40 cellular contexts compared by ENCODE assay signal in the genomic region with DNA sequence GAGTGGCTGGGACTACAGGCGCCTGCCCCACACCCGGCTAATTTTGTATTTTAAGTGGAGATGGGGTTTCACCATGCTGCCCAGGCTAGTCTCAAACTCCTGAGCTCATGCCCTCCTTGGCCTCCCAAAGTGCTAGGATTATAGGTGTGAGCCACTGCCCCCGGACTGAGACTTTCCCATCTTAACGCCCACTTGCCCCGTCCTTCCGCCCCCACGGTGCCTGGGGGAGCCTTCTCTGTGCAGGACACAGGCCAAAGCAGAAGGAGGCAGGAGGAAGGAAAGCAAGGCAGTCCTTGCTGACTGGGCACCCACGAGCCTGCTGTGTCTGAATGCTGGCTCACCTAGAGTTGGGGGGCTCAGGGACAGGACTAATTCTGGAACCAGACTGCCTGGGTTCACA. TPM values are rescaled to one million over a fixed set of nuclear protein-coding genes. Genes with fewer than 3 reads are reported as not detected.
"Had no signal": no experiment of that assay in that cellular context is flagged by ENCODE, and none has a peak within 500 bp of the region (broad histone marks: within the 10 kb centered on the region; RNA-seq: fewer than 3 reads in every experiment).

No MANE protein-coding gene starts in this region.

- H3K27ac ChIP-seq: adrenal gland, ascending aorta, body of pancreas, brain microvascular endothelial cell, breast epithelium, cardiac muscle cell had no signal

- H3K9me3 ChIP-seq: adrenal gland, ascending aorta, body of pancreas, breast epithelium had no signal

- H3K4me3 ChIP-seq: adrenal gland, ascending aorta, body of pancreas, breast epithelium, cardiac muscle cell had no signal

- ATAC-seq: activated naive CD4-positive, alpha-beta T cell treated with anti-CD3 and anti-CD28 coated beads, Interleukin-2, amount 50 U/mL, for 72 hours; activated naive CD8-positive, alpha-beta T cell treated with anti-CD3 and anti-CD28 coated beads, Interleukin-2, amount 50 U/mL, for 24 hours; activated T-cell treated with anti-CD3 and anti-CD28 coated beads, Interleukin-2, amount 50 U/mL, for 4 hours; activated T-cell treated with anti-CD3 and anti-CD28 coated beads, Interleukin-2, amount 50 U/mL, for 72 hours; activated T-helper 17 cell treated with anti-CD3 and anti-CD28 coated beads, Interleukin-2, amount 50 U/mL, for 72 hours; body of pancreas had no signal

- H3K4me1 ChIP-seq: ascending aorta, breast epithelium had no signal

- DNase-seq: activated effector memory CD4-positive, alpha-beta T cell treated with anti-CD3 and anti-CD28 coated beads, Interleukin-2, amount 50 U/mL, for 16 hours; activated effector memory CD4-positive, alpha-beta T cell treated with Interleukin-2 at 50 U/mL for 16 hours; activated gamma-delta T cell; activated gamma-delta T cell treated with Interleukin-2 at 50 U/mL for 16 hours; activated naive CD4-positive, alpha-beta T cell; activated naive CD4-positive, alpha-beta T cell treated with anti-CD3 and anti-CD28 coated beads for 36 hours; activated naive CD4-positive, alpha-beta T cell treated with anti-CD3 and anti-CD28 coated beads, Interleukin-2, amount 10 ng/mL, durations not matched to agents 7 days and 5 days; activated naive CD4-positive, alpha-beta T cell treated with anti-CD3 and anti-CD28 coated beads, Interleukin-2, amount 50 U/mL, for 16 hours; activated naive CD4-positive, alpha-beta T cell treated with Interleukin-2 at 50 U/mL for 16 hours; activated naive CD8-positive, alpha-beta T cell treated with anti-CD3 and anti-CD28 coated beads for 36 hours; activated naive CD8-positive, alpha-beta T cell treated with anti-CD3 and anti-CD28 coated beads, Interleukin-2, amount 10 ng/mL, durations not matched to agents 7 days and 5 days; activated naive CD8-positive, alpha-beta T cell treated with anti-CD3 and anti-CD28 coated beads, Interleukin-2, amount 50 U/mL, for 24 hours; activated T-cell treated with anti-CD3 and anti-CD28 coated beads, Interleukin-2, amount 50 U/mL, for 1 hour; activated T-cell treated with anti-CD3 and anti-CD28 coated beads, Interleukin-2, amount 50 U/mL, for 24 hours; activated T-cell treated with anti-CD3 and anti-CD28 coated beads, Interleukin-2, amount 50 U/mL, for 4 hours; activated T-cell treated with anti-CD3 and anti-CD28 coated beads, Interleukin-2, amount 50 U/mL, for 48 hours; activated T-cell treated with anti-CD3 and anti-CD28 coated beads, Interleukin-2, amount 50 U/mL, for 72 hours; adrenal gland; amniotic stem cell; amygdala; anterior cingulate cortex; aorta; body of pancreas; brain microvascular endothelial cell; caudate nucleus; central memory CD4-positive, alpha-beta T cell; cerebellar nuclear complex had no signal

- H3K36me3 ChIP-seq: adrenal gland, ascending aorta, brain microvascular endothelial cell, breast epithelium, cardiac muscle cell had no signal

RNA-seq across cellular contexts. Expression of a gene that starts 17.6 kb away (rescaled TPM):
- total RNA-seq: activated naive CD4-positive, alpha-beta T cell treated with anti-CD3 and anti-CD28 coated beads for 36 hours; activated naive CD4-positive, alpha-beta T cell treated with anti-CD3 and anti-CD28 coated beads, Interleukin-2, amount 50 U/mL, for 72 hours; activated naive CD8-positive, alpha-beta T cell treated with anti-CD3 and anti-CD28 coated beads for 36 hours; activated naive CD8-positive, alpha-beta T cell treated with anti-CD3 and anti-CD28 coated beads, Interleukin-2, amount 10 ng/mL, durations not matched to agents 7 days and 5 days; activated T-cell treated with anti-CD3 and anti-CD28 coated beads, Interleukin-2, amount 50 U/mL, for 4 hours; activated T-cell treated with anti-CD3 and anti-CD28 coated beads, Interleukin-2, amount 50 U/mL, for 72 hours; activated T-helper 1 cell treated with anti-CD3 and anti-CD28 coated beads, Interleukin-12 subunit alpha, Interleukin-12 subunit beta, Interleukin-2, Interleukin-4 antibody, amounts not matched to agents 30 ng/mL and 10 ng/mL and 1 ng/mL, durations not matched to agents 14 hours and 24 hours and 36 hours; activated T-helper 17 cell treated with anti-CD3 and anti-CD28 coated beads, Interleukin-2, amount 50 U/mL, for 72 hours; activated T-helper 2 cell treated with anti-CD3 and anti-CD28 coated beads, Interferon-gamma antibody, Interleukin-2, Interleukin-4, amounts not matched to agents 10 μg/mL and 5 μg/mL and 100 μg/mL, durations not matched to agents 14 hours and 24 hours and 36 hours; adrenal gland; aorta; ascending aorta; astrocyte; body of pancreas; breast epithelium; bronchial epithelial cell; cardiac muscle cell; cardiac septum; cerebellum; chondrocyte had no signal
- polyA plus RNA-seq: adipose tissue, adrenal gland, aorta had no signal

RNA-seq across cellular contexts. Expression of a gene that starts 57.6 kb away (rescaled TPM):
- total RNA-seq: activated naive CD4-positive, alpha-beta T cell treated with anti-CD3 and anti-CD28 coated beads for 36 hours; activated naive CD4-positive, alpha-beta T cell treated with anti-CD3 and anti-CD28 coated beads, Interleukin-2, amount 50 U/mL, for 72 hours; activated naive CD8-positive, alpha-beta T cell treated with anti-CD3 and anti-CD28 coated beads for 36 hours; activated naive CD8-positive, alpha-beta T cell treated with anti-CD3 and anti-CD28 coated beads, Interleukin-2, amount 10 ng/mL, durations not matched to agents 7 days and 5 days; activated T-cell treated with anti-CD3 and anti-CD28 coated beads, Interleukin-2, amount 50 U/mL, for 72 hours; activated T-helper 1 cell treated with anti-CD3 and anti-CD28 coated beads, Interleukin-12 subunit alpha, Interleukin-12 subunit beta, Interleukin-2, Interleukin-4 antibody, amounts not matched to agents 30 ng/mL and 10 ng/mL and 1 ng/mL, durations not matched to agents 14 hours and 24 hours and 36 hours; activated T-helper 17 cell treated with anti-CD3 and anti-CD28 coated beads, Interleukin-2, amount 50 U/mL, for 72 hours; activated T-helper 2 cell treated with anti-CD3 and anti-CD28 coated beads, Interferon-gamma antibody, Interleukin-2, Interleukin-4, amounts not matched to agents 10 μg/mL and 5 μg/mL and 100 μg/mL, durations not matched to agents 14 hours and 24 hours and 36 hours; astrocyte; cardiac septum; cerebellum; chondrocyte had no signal
- polyA plus RNA-seq: cardiac muscle cell had no signal
